In the genomic region with DNA sequence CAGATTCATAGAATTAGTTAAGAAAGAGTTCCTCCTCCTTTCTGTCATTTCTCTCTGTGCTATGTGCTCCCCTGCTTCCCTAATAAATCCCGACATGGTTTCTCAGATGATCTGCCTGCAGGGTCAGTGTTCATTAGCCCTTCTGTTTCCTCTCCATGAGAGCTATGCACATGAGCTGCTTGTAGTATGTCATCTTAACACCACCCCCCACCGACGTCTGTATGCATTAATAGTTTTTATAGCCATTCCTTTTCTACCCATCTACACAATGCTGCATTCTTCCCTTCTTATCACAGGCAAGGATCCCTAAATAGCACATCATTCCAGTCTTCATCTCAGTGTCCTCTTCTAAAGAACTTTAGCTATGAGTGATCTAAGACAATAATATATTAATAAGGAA, we compare ENCODE assay signal across 9 cellular contexts.
"Had no signal": no experiment of that assay in that cellular context is flagged by ENCODE, and none has a peak within 500 bp of the region (broad histone marks: within the 10 kb centered on the region; RNA-seq: fewer than 3 reads in every experiment).

No MANE protein-coding gene starts in this region.

- H3K4me3 ChIP-seq: GM23248, HAP-1 had no signal

- ATAC-seq: HCT116 had no signal

- H3K27me3 Mint-ChIP-seq: IgD-negative memory B cell had no signal

- H3K4me1 ChIP-seq: HAP-1 had no signal

- H3K36me3 ChIP-seq: HAP-1 had no signal

- H3K36me3 Mint-ChIP-seq: IgD-negative memory B cell had no signal

- H3K27ac Mint-ChIP-seq: HFFc6, IgD-negative memory B cell had no signal

- H3K9me3 ChIP-seq: HAP-1 had no signal

- H3K4me3 Mint-ChIP-seq: HFFc6, IgD-negative memory B cell had no signal

- DNase-seq: GM23248, GOT3, H7, HFFc6, KBM-7 had no signal

- H3K4me1 Mint-ChIP-seq: IgD-negative memory B cell had no signal

- H3K27ac ChIP-seq: GM23248, KMS-11 had no signal
